Comparison of ENCODE assay signal across 11 cellular contexts in the genomic region with DNA sequence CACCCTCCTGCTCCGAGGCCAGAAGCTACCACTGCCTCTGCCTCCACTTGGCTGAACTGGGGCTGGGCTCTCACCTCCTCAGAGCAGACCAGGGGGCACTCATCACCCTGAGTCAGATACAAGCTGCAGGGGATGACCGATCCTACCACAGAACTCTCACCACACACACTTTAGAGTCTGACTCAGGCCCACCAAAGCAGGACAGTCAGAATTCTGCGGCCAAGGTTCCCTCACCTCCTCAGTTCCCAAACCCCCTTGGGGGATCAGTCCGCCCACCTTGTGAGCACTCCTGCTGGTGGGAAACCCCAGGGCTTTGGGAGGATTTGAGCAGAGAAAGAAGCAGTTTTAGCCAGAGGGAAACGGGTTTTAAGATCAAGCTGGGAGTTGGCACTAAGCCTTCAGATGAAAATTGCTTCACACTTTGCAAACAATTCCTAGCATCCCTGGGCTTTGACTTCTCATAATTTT.
DNase-seq lines count a peak whose midpoint lies in the region; ATAC-seq and TF ChIP-seq lines count a peak whose summit lies in the region.
"Had no signal": no experiment of that assay in that cellular context is flagged by ENCODE, and none has a peak within 500 bp of the region (broad histone marks: within the 10 kb centered on the region; RNA-seq: fewer than 3 reads in every experiment).

No MANE protein-coding gene starts in this region.

- CTCF ChIA-PET in mammary epithelial cell (lab: Charles Lee; ENCODE audit: low non-redundant PET) = interaction anchor here (0.5 kb wide), 1 partner anchor 56 kb away, joined by 6 read pairs; no protein-coding TSS in a partner anchor

- TF ChIP-seq CTCF in mammary epithelial cell (conservative IDR thresholded peaks at IDR 0.05 in 1 of 2, IDR thresholded peaks at IDR 0.05 in 1 of 2; ENCODE audit: extremely low read depth in 1 of 2, insufficient read depth in 1 of 2, low read depth in 1 of 2, low read length in 2 of 2) (no peak), osteocyte (IDR thresholded peaks at IDR 0.05) (no peak)

- peak overlapping the region; percentile 2 for H3K4me2 ChIP-seq in mammary epithelial cell (ENCODE audit: insufficient read depth, low read depth, low read length)

- H3K27me3 Mint-ChIP-seq in osteocyte (ENCODE audit: unreplicated experiment) = no peaks in the 10 kb centered on the region

- no peaks in the 10 kb centered on the region for H3K9me3 ChIP-seq in mammary epithelial cell (replicated peaks; ENCODE audit: insufficient read depth, low read length)
- no peaks in the 10 kb centered on the region for H3K9me3 ChIP-seq in HAP-1

- H3K36me3 ChIP-seq in mammary epithelial cell (ENCODE audit: insufficient read depth, low read length) (no peaks in the 10 kb centered on the region), HAP-1 (replicated peaks) (no peaks in the 10 kb centered on the region)

- intact Hi-C loops in mammary epithelial cell (cut with micrococcal nuclease) = no loop called here

- H3K27me3 ChIP-seq in mammary epithelial cell (ENCODE audit: insufficient read depth, low read length) (no peaks in the 10 kb centered on the region), HAP-1 (ENCODE audit: low read depth) (no peaks in the 10 kb centered on the region)

- H3K4me3 ChIP-seq in mammary epithelial cell (replicated peaks in 1 of 3; ENCODE audit: insufficient read depth in 1 of 3, low read depth in 2 of 3, low read length in 3 of 3) (no peak overlapping the region), HAP-1 (no peak overlapping the region)

- in situ Hi-C loops in mammary epithelial cell (cut with MboI; ENCODE audit: low sequenced_read_pairs in 2 of 2) (loop anchor here in 1 of 2 donors (25.0 kb wide), 1 partner anchor 799 kb away; no protein-coding TSS in a partner anchor), G401 (cut with HindIII; ENCODE audit: low sequenced_read_pairs) (no loop called here), HAP-1 (cut with MboI; ENCODE audit: low sequenced_read_pairs) (no loop called here)

- H2AFZ ChIP-seq in mammary epithelial cell (ENCODE audit: low read depth, low read length) = peak overlapping the region; percentile 68

- H4K20me1 ChIP-seq in mammary epithelial cell (ENCODE audit: insufficient read depth, low read length) = no peaks in the 10 kb centered on the region

- H3K4me1 ChIP-seq in mammary epithelial cell (ENCODE audit: insufficient read depth, low read length) = peaks cover 24% of the 10 kb centered on the region
- no peaks in the 10 kb centered on the region for H3K4me1 ChIP-seq in HAP-1

- H3K4me3 Mint-ChIP-seq in osteocyte (ENCODE audit: unreplicated experiment) = no peak overlapping the region
- H3K4me3 Mint-ChIP-seq: activated naive CD8-positive, alpha-beta T cell had no signal

- H3K27ac Mint-ChIP-seq in osteocyte (ENCODE audit: unreplicated experiment) = peak overlapping the region; percentile 90
- H3K27ac Mint-ChIP-seq: activated naive CD8-positive, alpha-beta T cell had no signal

- H3K36me3 Mint-ChIP-seq in osteocyte (ENCODE audit: unreplicated experiment) = no peaks in the 10 kb centered on the region
- H3K36me3 Mint-ChIP-seq: activated naive CD8-positive, alpha-beta T cell had no signal

- DNase-seq in mammary epithelial cell = peak; percentile 98
- no peak for DNase-seq in osteocyte (ENCODE audit: extremely low spot score, unreplicated experiment)
- no peak for DNase-seq in NCI-H1694 (lab: John Stamatoyannopoulos, UW)
- DNase-seq in DMS79 treated with DMSO at 0.1 percent for 48 hours (lab: John Stamatoyannopoulos, UW) = no peak
- DNase-seq in G401 (ENCODE audit: low spot score) = no peak
- no peak for DNase-seq in HAP-1 (ENCODE audit: low spot score in 2 of 2)
- DNase-seq: foreskin melanocyte; stimulated activated CD4-positive, alpha-beta T cell treated with anti-CD3 and anti-CD28 coated beads, Interleukin-4, amount 100 ng/mL, for 24 hours had no signal

- no peaks in the 10 kb centered on the region for H3K79me2 ChIP-seq in mammary epithelial cell (ENCODE audit: insufficient read depth, low read length)

- H3K9me3 Mint-ChIP-seq in osteocyte (ENCODE audit: unreplicated experiment) = peaks cover 18% of the 10 kb centered on the region

- 3% methylated on average over 5 of the region's 5 CpGs for WGBS in mammary epithelial cell (ENCODE audit: low coverage, missing lambda C conversion rate)

- no TSS peak for BruUV-seq in mammary epithelial cell (replicated peaks; lab: Mats Ljungman, UMichigan)

- H3K9ac ChIP-seq in mammary epithelial cell (ENCODE audit: insufficient read depth, low read length) = no peak overlapping the region

- H3K4me1 Mint-ChIP-seq in osteocyte (ENCODE audit: unreplicated experiment) = peaks cover 40% of the 10 kb centered on the region

- H3K27ac ChIP-seq in mammary epithelial cell (ENCODE audit: insufficient read depth, low read depth, low read length) = peak overlapping the region; percentile 28

- dilution Hi-C loops in mammary epithelial cell (cut with HindIII; ENCODE audit: low sequenced_read_pairs) = no loop called here

- ATAC-seq in GM18508 (IDR thresholded peaks at IDR 0.05; ENCODE audit: insufficient read depth, unreplicated experiment) (peak; percentile 63), HG03342 (IDR thresholded peaks at IDR 0.05; ENCODE audit: unreplicated experiment) (peak; percentile 76)
